8 cellular contexts compared by ENCODE assay signal in genomic region chr10:104121485-104122272, GRCh38. TPM values are rescaled to one million over a fixed set of nuclear protein-coding genes. Genes with fewer than 3 reads are reported as not detected.
A peak's percentile ranks its signal among the peaks of the same experiment; 100 is the strongest.
DNase-seq lines count a peak whose midpoint lies in the region; ATAC-seq and TF ChIP-seq lines count a peak whose summit lies in the region.

A gene with protein sequence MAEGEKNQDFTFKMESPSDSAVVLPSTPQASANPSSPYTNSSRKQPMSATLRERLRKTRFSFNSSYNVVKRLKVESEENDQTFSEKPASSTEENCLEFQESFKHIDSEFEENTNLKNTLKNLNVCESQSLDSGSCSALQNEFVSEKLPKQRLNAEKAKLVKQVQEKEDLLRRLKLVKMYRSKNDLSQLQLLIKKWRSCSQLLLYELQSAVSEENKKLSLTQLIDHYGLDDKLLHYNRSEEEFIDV (plus strand): TSS chr10:104122171. CDS start chr10:104122184, 13 bp downstream.

- H3K4me1 ChIP-seq in colonic mucosa: no peaks in the 10 kb centered on the region

- H3K27me3 ChIP-seq in colonic mucosa (no peaks in the 10 kb centered on the region), layer of hippocampus (ENCODE audit: control insufficient read depth, insufficient read depth, low read length) (no peaks in the 10 kb centered on the region)

- peak within 1 kb of the TSS; percentile 100 for H3K27ac Mint-ChIP-seq in activated CD4-positive, alpha-beta T cell treated with anti-CD3 and anti-CD28 coated beads, Interleukin-2, amount 10 ng/mL, durations not matched to agents 24 days and 14 days

- TF ChIP-seq CTCF in C4-2B (conservative IDR thresholded peaks at IDR 0.05) (peak; percentile 88), colonic mucosa (IDR thresholded peaks at IDR 0.05) (peak; percentile 39)

- H3K9me3 ChIP-seq in colonic mucosa: no peaks in the 10 kb centered on the region

- peaks cover 16% of the 10 kb centered on the region for H3K36me3 Mint-ChIP-seq in activated CD4-positive, alpha-beta T cell treated with anti-CD3 and anti-CD28 coated beads, Interleukin-2, amount 10 ng/mL, durations not matched to agents 24 days and 14 days (ENCODE audit: low read depth)

- H3K36me3 ChIP-seq in colonic mucosa: no peaks in the 10 kb centered on the region

- peak within 1 kb of the TSS; percentile 93 for H3K4me3 Mint-ChIP-seq in activated CD4-positive, alpha-beta T cell treated with anti-CD3 and anti-CD28 coated beads, Interleukin-2, amount 10 ng/mL, durations not matched to agents 24 days and 14 days

- H3K9me3 Mint-ChIP-seq in activated CD4-positive, alpha-beta T cell treated with anti-CD3 and anti-CD28 coated beads, Interleukin-2, amount 10 ng/mL, durations not matched to agents 24 days and 14 days: no peaks in the 10 kb centered on the region

- peak within 1 kb of the TSS; percentile 85 for H3K27ac ChIP-seq in C4-2B
- H3K27ac ChIP-seq in colonic mucosa: peak within 1 kb of the TSS; percentile 100
- peak within 1 kb of the TSS; percentile 99 for H3K27ac ChIP-seq in layer of hippocampus (ENCODE audit: low read depth, low read length)

- peak within 1 kb of the TSS; percentile 66 for H3K4me3 ChIP-seq in colonic mucosa

- DNase-seq in NCI-H526 treated with DMSO at 0.1 percent for 48 hours (lab: John Stamatoyannopoulos, UW) (peak; percentile 93), colonic mucosa (peak; percentile 99)
- peak; percentile 100 for DNase-seq in activated CD4-positive, alpha-beta T cell treated with anti-CD3 and anti-CD28 coated beads, Interleukin-2, amount 10 ng/mL, durations not matched to agents 24 days and 14 days
- peak; percentile 96 to 98 for DNase-seq in stimulated activated CD4-positive, alpha-beta T cell treated with anti-CD3 and anti-CD28 coated beads, Interleukin-1b, Interleukin-23, amount 100 ng/mL, for 4 hours (ENCODE audit: low read depth in 2 of 2)

- ATAC-seq in GM19328 (IDR thresholded peaks at IDR 0.05; ENCODE audit: unreplicated experiment) (peak; percentile 94), HG03520 (IDR thresholded peaks at IDR 0.05; ENCODE audit: unreplicated experiment) (peak; percentile 89)

- H3K27me3 Mint-ChIP-seq in activated CD4-positive, alpha-beta T cell treated with anti-CD3 and anti-CD28 coated beads, Interleukin-2, amount 10 ng/mL, durations not matched to agents 24 days and 14 days: peaks cover 10% of the 10 kb centered on the region

- intact Hi-C loops in activated CD4-positive, alpha-beta T cell treated with anti-CD3 and anti-CD28 coated beads, Interleukin-2, amount 10 ng/mL, durations not matched to agents 24 days and 14 days (cut with micrococcal nuclease): loop anchor here (1.0 to 10.0 kb wide), 9 partner anchors 39 to 427 kb away; partner anchors contain the start of genes CFAP43, CFAP58, GSTO2 and ITPRIP
- intact Hi-C loops in colonic mucosa (cut with DNase I): loop anchor here (10.0 kb wide), 1 partner anchor 77 kb away; no protein-coding TSS in a partner anchor

- peaks cover 35% of the 10 kb centered on the region for H3K4me1 Mint-ChIP-seq in activated CD4-positive, alpha-beta T cell treated with anti-CD3 and anti-CD28 coated beads, Interleukin-2, amount 10 ng/mL, durations not matched to agents 24 days and 14 days

- H3K9ac ChIP-seq in colonic mucosa (ENCODE audit: low read depth in 2 of 2, low read length in 2 of 2): peak within 1 kb of the TSS; percentile 88 to 99

RNA-seq across cellular contexts. Expression of the gene that starts here (rescaled TPM):
- 12.1 and 13.8 TPM in 2 replicates for total RNA-seq in activated CD4-positive, alpha-beta T cell treated with anti-CD3 and anti-CD28 coated beads, Interleukin-2, amount 10 ng/mL, durations not matched to agents 24 days and 14 days
- total RNA-seq in colonic mucosa: 1 to 10 TPM; 6.8 to 8.0 TPM

Comparison
In these comparisons a context has a peak if more than half of its experiments do, and no peak if none do; other contexts are left out.
1. Peak in every context shown above with its lines: DNase-seq, ATAC-seq, H3K4me3 ChIP-seq and H3K27ac ChIP-seq.